ENCODE assay signal across 1 cellular context in the genomic region with DNA sequence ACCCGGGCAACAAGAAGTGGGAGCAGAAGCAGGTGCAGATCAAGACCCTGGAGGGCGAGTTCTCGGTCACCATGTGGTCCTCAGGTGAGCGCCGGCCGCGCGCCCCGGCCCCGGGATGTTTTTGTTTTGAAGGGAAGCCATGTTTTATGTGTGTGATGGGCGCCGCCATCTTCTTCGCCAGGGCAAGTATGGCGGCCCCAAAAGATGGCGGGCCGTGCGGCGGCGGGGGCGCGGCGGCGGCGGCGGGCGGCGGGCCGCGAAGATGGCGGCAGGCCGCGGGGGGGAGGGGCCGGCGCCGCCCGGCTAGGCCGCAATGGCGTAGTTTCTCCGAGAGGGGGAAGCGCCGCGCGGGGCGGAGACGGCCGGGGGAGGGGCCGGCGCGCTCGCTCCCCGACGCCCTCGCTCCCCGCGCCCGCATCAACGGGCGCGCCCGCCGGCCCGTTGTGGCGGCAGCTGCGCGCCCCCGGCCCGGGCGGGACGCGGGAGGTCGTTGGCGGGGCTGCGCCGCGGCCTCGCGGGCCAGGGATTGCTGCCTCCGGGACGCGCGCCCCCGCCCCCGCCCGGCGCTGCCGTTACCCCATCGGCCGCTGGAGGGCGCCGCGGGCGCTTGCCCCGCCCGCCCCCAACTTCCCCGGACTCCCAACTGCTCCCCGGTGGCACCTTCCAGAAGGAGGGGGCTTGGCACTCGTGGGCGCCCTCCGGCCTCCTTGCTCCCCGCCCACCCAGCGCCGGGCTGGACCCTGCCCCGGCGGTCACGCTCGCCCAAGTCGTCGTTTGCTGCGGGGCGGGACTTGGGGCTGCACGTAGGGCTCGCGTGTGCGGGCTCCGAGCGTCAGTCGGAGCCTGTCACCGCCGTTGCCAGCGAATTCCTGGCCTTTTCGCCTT.
A peak's percentile ranks its signal among the peaks of the same experiment; 100 is the strongest.
TF ChIP-seq lines count a peak whose summit lies in the region.

No MANE protein-coding gene starts in this region.

TF ChIP-seq in HepG2, 621 proteins besides CTCF, POLR2A, EP300 and RAD21 (continued from another document and continues in another):
- TF ChIP-seq, protein P1, sequence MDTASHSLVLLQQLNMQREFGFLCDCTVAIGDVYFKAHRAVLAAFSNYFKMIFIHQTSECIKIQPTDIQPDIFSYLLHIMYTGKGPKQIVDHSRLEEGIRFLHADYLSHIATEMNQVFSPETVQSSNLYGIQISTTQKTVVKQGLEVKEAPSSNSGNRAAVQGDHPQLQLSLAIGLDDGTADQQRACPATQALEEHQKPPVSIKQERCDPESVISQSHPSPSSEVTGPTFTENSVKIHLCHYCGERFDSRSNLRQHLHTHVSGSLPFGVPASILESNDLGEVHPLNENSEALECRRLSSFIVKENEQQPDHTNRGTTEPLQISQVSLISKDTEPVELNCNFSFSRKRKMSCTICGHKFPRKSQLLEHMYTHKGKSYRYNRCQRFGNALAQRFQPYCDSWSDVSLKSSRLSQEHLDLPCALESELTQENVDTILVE (CRISPR knock-in tag; IDR thresholded peaks at IDR 0.05), result 0 out of 2 replicates have a peak, but pooled peaks have one; percentile 36
- TF ChIP-seq, protein P2, sequence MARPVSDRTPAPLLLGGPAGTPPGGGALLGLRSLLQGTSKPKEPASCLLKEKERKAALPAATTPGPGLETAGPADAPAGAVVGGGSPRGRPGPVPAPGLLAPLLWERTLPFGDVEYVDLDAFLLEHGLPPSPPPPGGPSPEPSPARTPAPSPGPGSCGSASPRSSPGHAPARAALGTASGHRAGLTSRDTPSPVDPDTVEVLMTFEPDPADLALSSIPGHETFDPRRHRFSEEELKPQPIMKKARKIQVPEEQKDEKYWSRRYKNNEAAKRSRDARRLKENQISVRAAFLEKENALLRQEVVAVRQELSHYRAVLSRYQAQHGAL (CRISPR knock-in tag; IDR thresholded peaks at IDR 0.05; ENCODE audit: not compliant biosample characterization), result no peak
- TF ChIP-seq ZNF792 (CRISPR knock-in tag; IDR thresholded peaks at IDR 0.05) (no peak), RXRA (CRISPR knock-in tag; IDR thresholded peaks at IDR 0.05) (0 out of 2 replicates have a peak, but pooled peaks have one; percentile 31), JUNB (CRISPR knock-in tag; IDR thresholded peaks at IDR 0.05; ENCODE audit: borderline replicate concordance) (no peak), ATAD3A (CRISPR knock-in tag; IDR thresholded peaks at IDR 0.05) (no peak), HMG20B (CRISPR knock-in tag; conservative IDR thresholded peaks at IDR 0.05) (no peak), ZC3H13 (CRISPR knock-in tag; IDR thresholded peaks at IDR 0.05) (peak; percentile 82), THAP11 (CRISPR knock-in tag; IDR thresholded peaks at IDR 0.05) (peak; percentile 52), TBL1XR1 (IDR thresholded peaks at IDR 0.05; ENCODE audit: borderline replicate concordance, low read length, partially characterized antibody) (no peak), RORA (CRISPR knock-in tag; IDR thresholded peaks at IDR 0.05) (no peak), GATAD1 (CRISPR knock-in tag; IDR thresholded peaks at IDR 0.05) (peak; percentile 37; the same call in 1 of the 2 replicates), NFKBIZ (CRISPR knock-in tag; IDR thresholded peaks at IDR 0.05) (no peak), ZNF543 (CRISPR knock-in tag; IDR thresholded peaks at IDR 0.05) (no peak), ZNF841 (CRISPR knock-in tag; IDR thresholded peaks at IDR 0.05; ENCODE audit: borderline replicate concordance) (no peak), ZNF235 (CRISPR knock-in tag; IDR thresholded peaks at IDR 0.05; ENCODE audit: borderline replicate concordance) (no peak), HOXA7 (CRISPR knock-in tag; IDR thresholded peaks at IDR 0.05) (no peak), HDAC1 (CRISPR knock-in tag; IDR thresholded peaks at IDR 0.05) (peak; percentile 81), ZNF652 (CRISPR knock-in tag; IDR thresholded peaks at IDR 0.05; ENCODE audit: borderline replicate concordance, low read depth) (no peak), PLRG1 (conservative IDR thresholded peaks at IDR 0.05) (no peak), ZNF17 (CRISPR knock-in tag; IDR thresholded peaks at IDR 0.05) (no peak), BCL6 (CRISPR knock-in tag; IDR thresholded peaks at IDR 0.05) (no peak), IRF2 (CRISPR knock-in tag; IDR thresholded peaks at IDR 0.05) (no peak), ZNF367 (CRISPR knock-in tag; IDR thresholded peaks at IDR 0.05; ENCODE audit: borderline replicate concordance) (no peak), ZNF614 (CRISPR knock-in tag; IDR thresholded peaks at IDR 0.05; ENCODE audit: borderline replicate concordance) (no peak), KDM6A (CRISPR knock-in tag; IDR thresholded peaks at IDR 0.05; ENCODE audit: low read depth) (no peak), ADNP (CRISPR knock-in tag; IDR thresholded peaks at IDR 0.05) (no peak)
- TF ChIP-seq, protein P3, sequence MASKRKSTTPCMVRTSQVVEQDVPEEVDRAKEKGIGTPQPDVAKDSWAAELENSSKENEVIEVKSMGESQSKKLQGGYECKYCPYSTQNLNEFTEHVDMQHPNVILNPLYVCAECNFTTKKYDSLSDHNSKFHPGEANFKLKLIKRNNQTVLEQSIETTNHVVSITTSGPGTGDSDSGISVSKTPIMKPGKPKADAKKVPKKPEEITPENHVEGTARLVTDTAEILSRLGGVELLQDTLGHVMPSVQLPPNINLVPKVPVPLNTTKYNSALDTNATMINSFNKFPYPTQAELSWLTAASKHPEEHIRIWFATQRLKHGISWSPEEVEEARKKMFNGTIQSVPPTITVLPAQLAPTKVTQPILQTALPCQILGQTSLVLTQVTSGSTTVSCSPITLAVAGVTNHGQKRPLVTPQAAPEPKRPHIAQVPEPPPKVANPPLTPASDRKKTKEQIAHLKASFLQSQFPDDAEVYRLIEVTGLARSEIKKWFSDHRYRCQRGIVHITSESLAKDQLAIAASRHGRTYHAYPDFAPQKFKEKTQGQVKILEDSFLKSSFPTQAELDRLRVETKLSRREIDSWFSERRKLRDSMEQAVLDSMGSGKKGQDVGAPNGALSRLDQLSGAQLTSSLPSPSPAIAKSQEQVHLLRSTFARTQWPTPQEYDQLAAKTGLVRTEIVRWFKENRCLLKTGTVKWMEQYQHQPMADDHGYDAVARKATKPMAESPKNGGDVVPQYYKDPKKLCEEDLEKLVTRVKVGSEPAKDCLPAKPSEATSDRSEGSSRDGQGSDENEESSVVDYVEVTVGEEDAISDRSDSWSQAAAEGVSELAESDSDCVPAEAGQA (IDR thresholded peaks at IDR 0.05; ENCODE audit: low read depth), result peak; percentile 89
- TF ChIP-seq, protein P3 (CRISPR knock-in tag; IDR thresholded peaks at IDR 0.05; ENCODE audit: borderline replicate concordance), result no peak
- TF ChIP-seq, protein P4, sequence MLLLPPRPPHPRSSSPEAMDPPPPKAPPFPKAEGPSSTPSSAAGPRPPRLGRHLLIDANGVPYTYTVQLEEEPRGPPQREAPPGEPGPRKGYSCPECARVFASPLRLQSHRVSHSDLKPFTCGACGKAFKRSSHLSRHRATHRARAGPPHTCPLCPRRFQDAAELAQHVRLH (CRISPR knock-in tag; IDR thresholded peaks at IDR 0.05; ENCODE audit: borderline replicate concordance, low read depth), result peak; percentile 56; the same call in 1 of the 2 replicates
- TF ChIP-seq, protein P5, sequence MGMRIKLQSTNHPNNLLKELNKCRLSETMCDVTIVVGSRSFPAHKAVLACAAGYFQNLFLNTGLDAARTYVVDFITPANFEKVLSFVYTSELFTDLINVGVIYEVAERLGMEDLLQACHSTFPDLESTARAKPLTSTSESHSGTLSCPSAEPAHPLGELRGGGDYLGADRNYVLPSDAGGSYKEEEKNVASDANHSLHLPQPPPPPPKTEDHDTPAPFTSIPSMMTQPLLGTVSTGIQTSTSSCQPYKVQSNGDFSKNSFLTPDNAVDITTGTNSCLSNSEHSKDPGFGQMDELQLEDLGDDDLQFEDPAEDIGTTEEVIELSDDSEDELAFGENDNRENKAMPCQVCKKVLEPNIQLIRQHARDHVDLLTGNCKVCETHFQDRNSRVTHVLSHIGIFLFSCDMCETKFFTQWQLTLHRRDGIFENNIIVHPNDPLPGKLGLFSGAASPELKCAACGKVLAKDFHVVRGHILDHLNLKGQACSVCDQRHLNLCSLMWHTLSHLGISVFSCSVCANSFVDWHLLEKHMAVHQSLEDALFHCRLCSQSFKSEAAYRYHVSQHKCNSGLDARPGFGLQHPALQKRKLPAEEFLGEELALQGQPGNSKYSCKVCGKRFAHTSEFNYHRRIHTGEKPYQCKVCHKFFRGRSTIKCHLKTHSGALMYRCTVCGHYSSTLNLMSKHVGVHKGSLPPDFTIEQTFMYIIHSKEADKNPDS (CRISPR knock-in tag; IDR thresholded peaks at IDR 0.05), result no peak
- TF ChIP-seq, protein P6, sequence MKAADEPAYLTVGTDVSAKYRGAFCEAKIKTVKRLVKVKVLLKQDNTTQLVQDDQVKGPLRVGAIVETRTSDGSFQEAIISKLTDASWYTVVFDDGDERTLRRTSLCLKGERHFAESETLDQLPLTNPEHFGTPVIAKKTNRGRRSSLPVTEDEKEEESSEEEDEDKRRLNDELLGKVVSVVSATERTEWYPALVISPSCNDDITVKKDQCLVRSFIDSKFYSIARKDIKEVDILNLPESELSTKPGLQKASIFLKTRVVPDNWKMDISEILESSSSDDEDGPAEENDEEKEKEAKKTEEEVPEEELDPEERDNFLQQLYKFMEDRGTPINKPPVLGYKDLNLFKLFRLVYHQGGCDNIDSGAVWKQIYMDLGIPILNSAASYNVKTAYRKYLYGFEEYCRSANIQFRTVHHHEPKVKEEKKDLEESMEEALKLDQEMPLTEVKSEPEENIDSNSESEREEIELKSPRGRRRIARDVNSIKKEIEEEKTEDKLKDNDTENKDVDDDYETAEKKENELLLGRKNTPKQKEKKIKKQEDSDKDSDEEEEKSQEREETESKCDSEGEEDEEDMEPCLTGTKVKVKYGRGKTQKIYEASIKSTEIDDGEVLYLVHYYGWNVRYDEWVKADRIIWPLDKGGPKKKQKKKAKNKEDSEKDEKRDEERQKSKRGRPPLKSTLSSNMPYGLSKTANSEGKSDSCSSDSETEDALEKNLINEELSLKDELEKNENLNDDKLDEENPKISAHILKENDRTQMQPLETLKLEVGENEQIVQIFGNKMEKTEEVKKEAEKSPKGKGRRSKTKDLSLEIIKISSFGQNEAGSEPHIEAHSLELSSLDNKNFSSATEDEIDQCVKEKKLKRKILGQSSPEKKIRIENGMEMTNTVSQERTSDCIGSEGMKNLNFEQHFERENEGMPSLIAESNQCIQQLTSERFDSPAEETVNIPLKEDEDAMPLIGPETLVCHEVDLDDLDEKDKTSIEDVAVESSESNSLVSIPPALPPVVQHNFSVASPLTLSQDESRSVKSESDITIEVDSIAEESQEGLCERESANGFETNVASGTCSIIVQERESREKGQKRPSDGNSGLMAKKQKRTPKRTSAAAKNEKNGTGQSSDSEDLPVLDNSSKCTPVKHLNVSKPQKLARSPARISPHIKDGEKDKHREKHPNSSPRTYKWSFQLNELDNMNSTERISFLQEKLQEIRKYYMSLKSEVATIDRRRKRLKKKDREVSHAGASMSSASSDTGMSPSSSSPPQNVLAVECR (CRISPR knock-in tag; IDR thresholded peaks at IDR 0.05; ENCODE audit: borderline replicate concordance), result peak; percentile 78; the same call in 1 of the 2 replicates
- TF ChIP-seq, protein P7, sequence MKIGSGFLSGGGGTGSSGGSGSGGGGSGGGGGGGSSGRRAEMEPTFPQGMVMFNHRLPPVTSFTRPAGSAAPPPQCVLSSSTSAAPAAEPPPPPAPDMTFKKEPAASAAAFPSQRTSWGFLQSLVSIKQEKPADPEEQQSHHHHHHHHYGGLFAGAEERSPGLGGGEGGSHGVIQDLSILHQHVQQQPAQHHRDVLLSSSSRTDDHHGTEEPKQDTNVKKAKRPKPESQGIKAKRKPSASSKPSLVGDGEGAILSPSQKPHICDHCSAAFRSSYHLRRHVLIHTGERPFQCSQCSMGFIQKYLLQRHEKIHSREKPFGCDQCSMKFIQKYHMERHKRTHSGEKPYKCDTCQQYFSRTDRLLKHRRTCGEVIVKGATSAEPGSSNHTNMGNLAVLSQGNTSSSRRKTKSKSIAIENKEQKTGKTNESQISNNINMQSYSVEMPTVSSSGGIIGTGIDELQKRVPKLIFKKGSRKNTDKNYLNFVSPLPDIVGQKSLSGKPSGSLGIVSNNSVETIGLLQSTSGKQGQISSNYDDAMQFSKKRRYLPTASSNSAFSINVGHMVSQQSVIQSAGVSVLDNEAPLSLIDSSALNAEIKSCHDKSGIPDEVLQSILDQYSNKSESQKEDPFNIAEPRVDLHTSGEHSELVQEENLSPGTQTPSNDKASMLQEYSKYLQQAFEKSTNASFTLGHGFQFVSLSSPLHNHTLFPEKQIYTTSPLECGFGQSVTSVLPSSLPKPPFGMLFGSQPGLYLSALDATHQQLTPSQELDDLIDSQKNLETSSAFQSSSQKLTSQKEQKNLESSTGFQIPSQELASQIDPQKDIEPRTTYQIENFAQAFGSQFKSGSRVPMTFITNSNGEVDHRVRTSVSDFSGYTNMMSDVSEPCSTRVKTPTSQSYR (CRISPR knock-in tag; IDR thresholded peaks at IDR 0.05; ENCODE audit: borderline replicate concordance), result peak; percentile 46; the same call in 1 of the 2 replicates
- TF ChIP-seq, protein P8, sequence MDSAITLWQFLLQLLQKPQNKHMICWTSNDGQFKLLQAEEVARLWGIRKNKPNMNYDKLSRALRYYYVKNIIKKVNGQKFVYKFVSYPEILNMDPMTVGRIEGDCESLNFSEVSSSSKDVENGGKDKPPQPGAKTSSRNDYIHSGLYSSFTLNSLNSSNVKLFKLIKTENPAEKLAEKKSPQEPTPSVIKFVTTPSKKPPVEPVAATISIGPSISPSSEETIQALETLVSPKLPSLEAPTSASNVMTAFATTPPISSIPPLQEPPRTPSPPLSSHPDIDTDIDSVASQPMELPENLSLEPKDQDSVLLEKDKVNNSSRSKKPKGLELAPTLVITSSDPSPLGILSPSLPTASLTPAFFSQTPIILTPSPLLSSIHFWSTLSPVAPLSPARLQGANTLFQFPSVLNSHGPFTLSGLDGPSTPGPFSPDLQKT (CRISPR knock-in tag; IDR thresholded peaks at IDR 0.05; ENCODE audit: borderline replicate concordance), result no peak
- TF ChIP-seq, protein P9, sequence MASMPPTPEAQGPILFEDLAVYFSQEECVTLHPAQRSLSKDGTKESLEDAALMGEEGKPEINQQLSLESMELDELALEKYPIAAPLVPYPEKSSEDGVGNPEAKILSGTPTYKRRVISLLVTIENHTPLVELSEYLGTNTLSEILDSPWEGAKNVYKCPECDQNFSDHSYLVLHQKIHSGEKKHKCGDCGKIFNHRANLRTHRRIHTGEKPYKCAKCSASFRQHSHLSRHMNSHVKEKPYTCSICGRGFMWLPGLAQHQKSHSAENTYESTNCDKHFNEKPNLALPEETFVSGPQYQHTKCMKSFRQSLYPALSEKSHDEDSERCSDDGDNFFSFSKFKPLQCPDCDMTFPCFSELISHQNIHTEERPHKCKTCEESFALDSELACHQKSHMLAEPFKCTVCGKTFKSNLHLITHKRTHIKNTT (CRISPR knock-in tag; IDR thresholded peaks at IDR 0.05), result no peak
